Comparison of ENCODE assay signal across 8 cellular contexts in the genomic region with DNA sequence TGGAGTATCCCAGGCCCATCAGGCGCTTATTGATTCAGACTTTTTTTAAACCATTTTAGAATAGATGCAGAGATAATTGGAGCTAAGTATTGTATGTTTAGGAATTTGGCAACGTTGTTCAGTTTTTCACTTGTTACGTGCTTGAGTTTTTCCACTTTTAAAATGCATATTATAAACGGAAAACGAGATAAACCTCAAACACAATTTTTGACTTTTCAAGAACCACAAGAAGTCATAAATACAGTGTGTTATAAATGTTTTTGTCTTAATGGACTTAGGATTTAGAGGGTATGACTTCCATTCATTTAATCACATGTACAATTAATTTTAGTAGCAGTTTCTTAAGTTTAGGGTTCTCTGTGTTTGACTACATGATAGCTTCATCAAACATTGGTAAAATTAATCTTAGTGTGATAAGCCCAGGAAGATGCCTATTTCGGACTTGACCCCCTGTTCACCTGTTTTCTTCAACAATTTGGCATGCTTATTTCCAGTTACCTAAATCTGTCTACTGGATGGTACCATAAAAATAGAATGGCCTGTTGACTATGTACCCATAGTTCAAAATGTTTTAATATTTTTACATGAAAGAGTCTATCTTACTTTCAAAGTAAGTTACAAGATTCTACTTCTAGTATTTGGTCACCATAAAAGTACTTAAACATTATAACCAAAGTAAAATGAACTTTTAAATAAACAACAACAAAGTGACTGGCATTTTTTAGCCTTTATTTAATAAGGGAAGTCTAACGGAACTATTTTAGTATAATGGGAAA. TPM values are rescaled to one million over a fixed set of nuclear protein-coding genes. Genes with fewer than 3 reads are reported as not detected.
DNase-seq lines count a peak whose midpoint lies in the region; ATAC-seq, FAIRE-seq and TF ChIP-seq lines count a peak whose summit lies in the region.

No MANE protein-coding gene starts in this region.

- no peak for FAIRE-seq in GM12878 (lab: Jason Lieb, UNC)

- no peak for DNase-seq in activated CD8-positive, alpha-beta memory T cell treated with anti-CD3 and anti-CD28 coated beads, Interleukin-2, amount 10 ng/mL, durations not matched to agents 7 days and 5 days
- no peak for DNase-seq in activated CD8-positive, alpha-beta memory T cell treated with anti-CD3 and anti-CD28 coated beads, Interleukin-2, amount 50 U/mL, for 4 hours
- no peak for DNase-seq in GM12878 (ENCODE audit: low read depth, low spot score)
- DNase-seq in testis, result no peak
- DNase-seq in NCI-H446 (lab: John Stamatoyannopoulos, UW), result no peak
- no peak for DNase-seq in HuH-7 (ENCODE audit: low spot score)

- peak overlapping the region; percentile 64 for H3K4me2 ChIP-seq in GM12878 (ENCODE audit: control insufficient read depth, insufficient read depth)

- H3K27me3 Mint-ChIP-seq in activated CD8-positive, alpha-beta memory T cell treated with anti-CD3 and anti-CD28 coated beads, Interleukin-2, amount 10 ng/mL, durations not matched to agents 7 days and 5 days, result peaks cover 48% of the 10 kb centered on the region

- intact Hi-C loops in GM12878 (cut with micrococcal nuclease; ENCODE audit: unreplicated experiment) (loop anchor here (10.0 kb wide), 2 partner anchors 240 to 340 kb away; no protein-coding TSS in a partner anchor), testis (cut with DNase I; ENCODE audit: low total_unique reads) (no loop called here)

- BruUV-seq in GM12878 (replicated peaks; lab: Mats Ljungman, UMichigan), result TSS peak; percentile 51

- H3K27me3 ChIP-seq in GM12878 (replicated peaks in 1 of 2; ENCODE audit: control insufficient read depth in 2 of 2, insufficient read depth in 2 of 2, low read length in 1 of 2) (no peaks in the 10 kb centered on the region), liver (ENCODE audit: control insufficient read depth in 4 of 4, insufficient read depth in 4 of 4, low read length in 3 of 4) (no peaks in the 10 kb centered on the region), testis (no peaks in the 10 kb centered on the region)

- SMC1A ChIA-PET in GM12878 (lab: Charles Lee; ENCODE audit: uncharacterized antibody, unreplicated experiment), result interaction anchor here (1.1 to 15.9 kb wide), 11 partner anchors 17 to 150 kb away, joined by 3 to 214 read pairs (median 6); no protein-coding TSS in a partner anchor

- H3K4me1 Mint-ChIP-seq in activated CD8-positive, alpha-beta memory T cell treated with anti-CD3 and anti-CD28 coated beads, Interleukin-2, amount 10 ng/mL, durations not matched to agents 7 days and 5 days, result peaks cover 20% of the 10 kb centered on the region

- H2AFZ ChIP-seq in GM12878 (ENCODE audit: control insufficient read depth, low read depth, low read length), result no peak overlapping the region

- H3K9me3 Mint-ChIP-seq in activated CD8-positive, alpha-beta memory T cell treated with anti-CD3 and anti-CD28 coated beads, Interleukin-2, amount 10 ng/mL, durations not matched to agents 7 days and 5 days (ENCODE audit: low read depth), result no peaks in the 10 kb centered on the region

- H3K9me3 ChIP-seq in GM12878 (replicated peaks; ENCODE audit: control insufficient read depth, insufficient read depth, low read length) (no peaks in the 10 kb centered on the region; the same call in 2 of the 3 replicates), liver (ENCODE audit: control insufficient read depth in 4 of 4, low read length in 3 of 4) (no peaks in the 10 kb centered on the region), testis (no peaks in the 10 kb centered on the region)

- peaks cover 61% of the 10 kb centered on the region for H3K79me2 ChIP-seq in GM12878 (ENCODE audit: control insufficient read depth, insufficient read depth, low read length)

- peak overlapping the region; percentile 78 for H3K9ac ChIP-seq in GM12878 (ENCODE audit: control insufficient read depth, insufficient read depth, low read length)
- peak overlapping the region in 1 of 2 donors; percentile 43 for H3K9ac ChIP-seq in liver (ENCODE audit: low read depth in 1 of 2, low read length in 2 of 2)

- peaks cover 15% of the 10 kb centered on the region; the same call in 1 of the 2 replicates for H3K4me1 ChIP-seq in GM12878 (ENCODE audit: control insufficient read depth, insufficient read depth, low read length)
- H3K4me1 ChIP-seq in liver (ENCODE audit: control insufficient read depth in 4 of 4, insufficient read depth in 4 of 4, low read length in 3 of 4), result peaks cover 1 to 17% (median 9%) of the 10 kb centered on the region in 4 donors
- peaks cover 14% of the 10 kb centered on the region for H3K4me1 ChIP-seq in testis

- no peak for TF ChIP-seq POLR2A in GM12878 (IDR thresholded peaks at IDR 0.05; ENCODE audit: low read depth, low read length)
- no peak for TF ChIP-seq POLR2A in testis (IDR thresholded peaks at IDR 0.05)

- no peak for TF ChIP-seq EP300 in GM12878 (IDR thresholded peaks at IDR 0.05; ENCODE audit: borderline replicate concordance in 1 of 2, control insufficient read depth in 1 of 2, low read depth in 2 of 2, low read length in 2 of 2)

- H3K36me3 Mint-ChIP-seq in activated CD8-positive, alpha-beta memory T cell treated with anti-CD3 and anti-CD28 coated beads, Interleukin-2, amount 10 ng/mL, durations not matched to agents 7 days and 5 days, result peaks cover 7% of the 10 kb centered on the region

- no peaks in the 10 kb centered on the region for H4K20me1 ChIP-seq in GM12878 (ENCODE audit: control insufficient read depth, insufficient read depth)

- RAD21 ChIA-PET in GM12878 (lab: Charles Lee; ENCODE audit: unreplicated experiment), result interaction anchor here (0.7 to 10.0 kb wide), 8 partner anchors 17 to 148 kb away, joined by 3 to 52 read pairs (median 12); no protein-coding TSS in a partner anchor

- peak overlapping the region; percentile 75 for H3K27ac ChIP-seq in GM12878 (ENCODE audit: control insufficient read depth, insufficient read depth)
- peak overlapping the region; percentile 89 to 90 for H3K27ac ChIP-seq in liver (ENCODE audit: low read depth in 1 of 2, low read length in 2 of 2)
- H3K27ac ChIP-seq in testis, result peak overlapping the region; percentile 96 to 97

- H3K36me3 ChIP-seq in GM12878 (ENCODE audit: control insufficient read depth in 2 of 2, insufficient read depth in 2 of 2, low read length in 1 of 2) (no peaks in the 10 kb centered on the region), liver (ENCODE audit: control insufficient read depth in 4 of 4, insufficient read depth in 3 of 4, low read depth in 1 of 4, low read length in 3 of 4) (no peaks in the 10 kb centered on the region), testis (ENCODE audit: low read depth, missing control alignments) (no peaks in the 10 kb centered on the region)

- TF ChIP-seq CTCF in GM12878 (IDR thresholded peaks at IDR 0.05 in 2 of 3, conservative IDR thresholded peaks at IDR 0.05 in 1 of 3; ENCODE audit: control insufficient read depth in 2 of 3, extremely low read depth in 1 of 3, insufficient read depth in 1 of 3, low read depth in 3 of 3, low read length in 3 of 3), result no peak
- TF ChIP-seq CTCF in liver (IDR thresholded peaks at IDR 0.05; ENCODE audit: low read depth, low read length, missing input control), result no peak
- no peak for TF ChIP-seq CTCF in testis (IDR thresholded peaks at IDR 0.05)

- POLR2A ChIA-PET in GM12878 (lab: Charles Lee), result interaction anchor here (0.6 to 3.4 kb wide), 9 partner anchors 29 to 140 kb away, joined by 3 to 16 read pairs (median 5); no protein-coding TSS in a partner anchor

- in situ Hi-C loops in GM12878 (cut with MboI), result no loop called here

- CTCF ChIA-PET in activated CD8-positive, alpha-beta memory T cell treated with anti-CD3 and anti-CD28 coated beads, Interleukin-2, amount 10 ng/mL, durations not matched to agents 7 days and 5 days (lab: Charles Lee), result interaction anchor here (0.9 kb wide), 1 partner anchor 16 kb away, joined by 7 read pairs; no protein-coding TSS in a partner anchor
- CTCF ChIA-PET in GM12878 (lab: Yijun Ruan, JAX), result interaction anchor here (1.0 to 1.5 kb wide), 5 partner anchors 63 to 148 kb away, joined by 3 to 5 read pairs (median 3); no protein-coding TSS in a partner anchor

- no peak for ATAC-seq in activated CD8-positive, alpha-beta memory T cell treated with anti-CD3 and anti-CD28 coated beads, Interleukin-2, amount 10 ng/mL, durations not matched to agents 7 days and 5 days
- ATAC-seq in GM12878 (no peak), GM19463 (IDR thresholded peaks at IDR 0.05; ENCODE audit: unreplicated experiment) (no peak)

- WGBS in GM12878 (ENCODE audit: insufficient coverage, insufficient replicate concordance, low lambda C conversion rate, missing lambda C conversion rate), result 25% methylated on average over 7 of the region's 7 CpGs
- WGBS in liver, result 36% methylated on average over 7 of the region's 7 CpGs
- WGBS in testis, 2 donors, result 12 to 17% methylated on average over 7 of the region's 7 CpGs

- H3K27ac Mint-ChIP-seq in activated CD8-positive, alpha-beta memory T cell treated with anti-CD3 and anti-CD28 coated beads, Interleukin-2, amount 10 ng/mL, durations not matched to agents 7 days and 5 days, result no peak overlapping the region

- peak overlapping the region; percentile 80 for H3K4me3 Mint-ChIP-seq in activated CD8-positive, alpha-beta memory T cell treated with anti-CD3 and anti-CD28 coated beads, Interleukin-2, amount 10 ng/mL, durations not matched to agents 7 days and 5 days

- peak overlapping the region; percentile 72 for H3K4me3 ChIP-seq in GM12878
- H3K4me3 ChIP-seq in liver (ENCODE audit: low read depth in 1 of 3, low read length in 3 of 3), result peak overlapping the region; percentile 79 to 88 (median 86)
- peak overlapping the region; percentile 73 to 85 for H3K4me3 ChIP-seq in testis

- no peak for TF ChIP-seq RAD21 in GM12878 (IDR thresholded peaks at IDR 0.05; ENCODE audit: insufficient read depth, low read depth, low read length)
- no peak for TF ChIP-seq RAD21 in liver (IDR thresholded peaks at IDR 0.05)

RNA-seq across cellular contexts. Expression of gene ZC3H12C, which starts 1.3 kb away (rescaled TPM):
- total RNA-seq in activated CD8-positive, alpha-beta memory T cell treated with anti-CD3 and anti-CD28 coated beads, Interleukin-2, amount 10 ng/mL, durations not matched to agents 7 days and 5 days, result 10 to 100 TPM in 1 of 2 experiments, 1 to 10 TPM in 1; 2.8 to 12.2 TPM
- 85.3 and 89.4 TPM in 2 replicates for total RNA-seq in GM12878 (2013; cell fraction: nucleolus; rRNA removed)
- total RNA-seq in GM12878 (2014; rRNA removed) (4.5 and 5.2 TPM in 2 replicates), GM12878 (2014; rRNA removed; fragmentation: Illumina TruSeq; extraction: Trizol) (4.3 and 4.8 TPM in 2 replicates), GM12878 (2021) (6.9 and 7.4 TPM in 2 replicates), liver (1 to 10 TPM; 3.3 to 9.6 TPM), testis (10 to 100 TPM; 16.9 to 17.0 TPM)
- polyA plus RNA-seq in GM12878 (2011; ENCODE audit: low read depth), result 2.3 TPM
- polyA plus RNA-seq in GM12878 (2011; rRNA removed) (31.0 and 33.4 TPM in 2 replicates), GM12878 (2014; fragmentation: Illumina TruSeq; extraction: Trizol) (5.0 and 6.1 TPM in 2 replicates), GM12878 (2014; fragmentation: Nextera tagmentation; extraction: Ambion mirVana) (under 1 TPM; 0.31 to 0.68 TPM), GM12878 (2014; rRNA removed) (2.7 and 3.0 TPM in 2 replicates), GM12878 (2016; fragmentation: Nextera tagmentation; extraction: Ambion mirVana) (under 1 TPM; 0.47 to 0.88 TPM), liver (1 to 10 TPM in 1 of 2 donors, under 1 TPM in 1; 0.92 to 1.3 TPM), testis (ENCODE audit: insufficient read depth, low read depth, low replicate concordance) (6.8 TPM)
- polyA plus RNA-seq in GM12878 (2011; cell fraction: cytosol; rRNA removed), result 16.3 and 20.0 TPM in 2 replicates
- 50.0 and 63.9 TPM in 2 replicates for polyA plus RNA-seq in GM12878 (2011; cell fraction: nucleus; rRNA removed)
- polyA plus RNA-seq in GM12878 (2012), result 3.6 and 6.9 TPM in 2 replicates
- 48.1 and 60.4 TPM in 2 replicates for polyA minus RNA-seq in GM12878 (2011; rRNA and poly(A)+ RNA removed)
- 12.0 and 14.9 TPM in 2 replicates for polyA minus RNA-seq in GM12878 (2011; cell fraction: cytosol; rRNA and poly(A)+ RNA removed)
- polyA minus RNA-seq in GM12878 (2011; cell fraction: nucleus; rRNA and poly(A)+ RNA removed), result 34.0 and 40.4 TPM in 2 replicates
